Comparison of ENCODE assay signal across 19 cellular contexts in the genomic region with DNA sequence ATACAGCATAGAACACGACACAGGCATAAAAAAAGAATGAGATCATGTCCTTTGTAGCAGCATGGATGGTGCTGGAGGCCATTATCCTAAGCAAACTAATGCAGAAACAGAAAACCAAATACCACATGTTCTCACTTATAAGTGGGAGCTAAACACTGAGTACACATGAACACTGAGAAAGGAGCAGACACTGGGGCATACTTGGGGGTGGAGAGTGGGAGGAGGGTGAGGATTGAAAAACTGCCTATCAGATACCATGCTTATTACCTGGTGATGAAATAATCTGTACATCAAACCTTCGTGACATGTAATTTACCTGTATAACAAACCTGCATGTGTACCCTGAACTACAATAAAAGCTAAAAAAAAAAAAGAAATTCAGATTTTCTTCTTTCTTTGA.
A peak's percentile ranks its signal among the peaks of the same experiment; 100 is the strongest.
DNase-seq lines count a peak whose midpoint lies in the region; ATAC-seq and TF ChIP-seq lines count a peak whose summit lies in the region.
"Had no signal": no experiment of that assay in that cellular context is flagged by ENCODE, and none has a peak within 500 bp of the region (broad histone marks: within the 10 kb centered on the region; RNA-seq: fewer than 3 reads in every experiment).

No MANE protein-coding gene starts in this region.

- no peak overlapping the region for H3K27ac Mint-ChIP-seq in activated naive CD8-positive, alpha-beta T cell treated with anti-CD3 and anti-CD28 coated beads, Interleukin-2, amount 50 U/mL, for 24 hours
- no peak overlapping the region for H3K27ac Mint-ChIP-seq in mesothelial cell of epicardium
- H3K27ac Mint-ChIP-seq: CD4-positive, alpha-beta memory T cell had no signal

- H3K4me3 Mint-ChIP-seq in activated naive CD8-positive, alpha-beta T cell treated with anti-CD3 and anti-CD28 coated beads, Interleukin-2, amount 50 U/mL, for 24 hours, result no peak overlapping the region
- H3K4me3 Mint-ChIP-seq in mesothelial cell of epicardium, result no peak overlapping the region
- H3K4me3 Mint-ChIP-seq: CD14-positive monocyte; CD4-positive, alpha-beta memory T cell had no signal

- H3K4me1 Mint-ChIP-seq in activated naive CD8-positive, alpha-beta T cell treated with anti-CD3 and anti-CD28 coated beads, Interleukin-2, amount 50 U/mL, for 24 hours, result no peaks in the 10 kb centered on the region
- H3K4me1 Mint-ChIP-seq in mesothelial cell of epicardium, result peaks cover 8% of the 10 kb centered on the region
- H3K4me1 Mint-ChIP-seq: CD14-positive monocyte; CD4-positive, alpha-beta memory T cell had no signal

- ATAC-seq in activated naive CD8-positive, alpha-beta T cell treated with anti-CD3 and anti-CD28 coated beads, Interleukin-2, amount 50 U/mL, for 24 hours, result no peak
- ATAC-seq: GM12878, HCT116, HepG2 had no signal

- H3K9me3 Mint-ChIP-seq in activated naive CD8-positive, alpha-beta T cell treated with anti-CD3 and anti-CD28 coated beads, Interleukin-2, amount 50 U/mL, for 24 hours, result no peaks in the 10 kb centered on the region
- H3K9me3 Mint-ChIP-seq in mesothelial cell of epicardium, result peaks cover 13% of the 10 kb centered on the region

- no peaks in the 10 kb centered on the region for H3K36me3 Mint-ChIP-seq in activated naive CD8-positive, alpha-beta T cell treated with anti-CD3 and anti-CD28 coated beads, Interleukin-2, amount 50 U/mL, for 24 hours (ENCODE audit: low read depth)
- H3K36me3 Mint-ChIP-seq in mesothelial cell of epicardium, result no peaks in the 10 kb centered on the region
- H3K36me3 Mint-ChIP-seq: CD14-positive monocyte; CD4-positive, alpha-beta memory T cell had no signal

- DNase-seq in NCI-H1436 (lab: John Stamatoyannopoulos, UW) (peak; percentile 21), NCI-H1436 treated with DMSO at 0.1 percent for 48 hours (lab: John Stamatoyannopoulos, UW) (no peak), NCI-H748 (lab: John Stamatoyannopoulos, UW; ENCODE audit: unreplicated experiment) (peak; percentile 10), NCI-H748 treated with DMSO at 0.1 percent for 48 hours (lab: John Stamatoyannopoulos, UW) (no peak), NCI-H146 (lab: John Stamatoyannopoulos, UW) (peak; percentile 51), NCI-H774 (lab: John Stamatoyannopoulos, UW) (peak; percentile 30), mesothelial cell of epicardium (ENCODE audit: low spot score in 2 of 2, unreplicated experiment in 2 of 2) (no peak)
- DNase-seq in activated naive CD8-positive, alpha-beta T cell treated with anti-CD3 and anti-CD28 coated beads, Interleukin-2, amount 50 U/mL, for 24 hours, result no peak
- DNase-seq: 8988T; CD4-positive, alpha-beta memory T cell; DMS153; DND-41; EL; GOT3; H7 had no signal

- no peak for TF ChIP-seq CTCF in mesothelial cell of epicardium (IDR thresholded peaks at IDR 0.05; ENCODE audit: unreplicated experiment)

- H3K27me3 Mint-ChIP-seq in activated naive CD8-positive, alpha-beta T cell treated with anti-CD3 and anti-CD28 coated beads, Interleukin-2, amount 50 U/mL, for 24 hours, result no peaks in the 10 kb centered on the region
- no peaks in the 10 kb centered on the region for H3K27me3 Mint-ChIP-seq in mesothelial cell of epicardium (ENCODE audit: low read depth)
- H3K27me3 Mint-ChIP-seq: CD4-positive, alpha-beta memory T cell had no signal

Comparison
In these comparisons a context has a peak if more than half of its experiments do, and no peak if none do; other contexts are left out.
1. DNase-seq: peak in NCI-H1436 (single experiment), NCI-H748 (single experiment), NCI-H146 (single experiment) and NCI-H774 (single experiment); none in NCI-H1436 treated with DMSO at 0.1 percent for 48 hours (single experiment), NCI-H748 treated with DMSO at 0.1 percent for 48 hours (single experiment), activated naive CD8-positive, alpha-beta T cell treated with anti-CD3 and anti-CD28 coated beads, Interleukin-2, amount 50 U/mL, for 24 hours (single experiment) and mesothelial cell of epicardium (0 of 2).